18 cellular contexts compared by ENCODE assay signal in genomic region chr18:32420084-32420483, GRCh38. TPM values are rescaled to one million over a fixed set of nuclear protein-coding genes. Genes with fewer than 3 reads are reported as not detected.
"Had no signal": no experiment of that assay in that cellular context is flagged by ENCODE, and none has a peak within 500 bp of the region (broad histone marks: within the 10 kb centered on the region; RNA-seq: fewer than 3 reads in every experiment).

No MANE protein-coding gene starts in this region.

- H3K4me3 Mint-ChIP-seq: activated CD4-positive, alpha-beta memory T cell treated with anti-CD3 and anti-CD28 coated beads for 36 hours; activated CD8-positive, alpha-beta memory T cell treated with anti-CD3 and anti-CD28 coated beads, Interleukin-2, amount 10 ng/mL, durations not matched to agents 7 days and 5 days; endodermal cell; nephron had no signal

- H3K27me3 Mint-ChIP-seq: activated CD4-positive, alpha-beta memory T cell treated with anti-CD3 and anti-CD28 coated beads for 36 hours had no signal

- H3K4me1 ChIP-seq: upper lobe of right lung had no signal

- H3K36me3 Mint-ChIP-seq: activated CD4-positive, alpha-beta memory T cell treated with anti-CD3 and anti-CD28 coated beads for 36 hours; activated CD8-positive, alpha-beta memory T cell treated with anti-CD3 and anti-CD28 coated beads, Interleukin-2, amount 10 ng/mL, durations not matched to agents 7 days and 5 days had no signal

- H3K27ac ChIP-seq: cardiac muscle cell, thoracic aorta, upper lobe of right lung, WERI-Rb-1 had no signal

- ATAC-seq: activated CD8-positive, alpha-beta memory T cell treated with anti-CD3 and anti-CD28 coated beads, Interleukin-2, amount 10 ng/mL, durations not matched to agents 7 days and 5 days; upper lobe of right lung had no signal

- H3K9me3 Mint-ChIP-seq: activated CD4-positive, alpha-beta memory T cell treated with anti-CD3 and anti-CD28 coated beads for 36 hours; endodermal cell had no signal

- DNase-seq: activated CD4-positive, alpha-beta memory T cell treated with anti-CD3 and anti-CD28 coated beads for 36 hours; activated CD8-positive, alpha-beta memory T cell treated with anti-CD3 and anti-CD28 coated beads, Interleukin-2, amount 10 ng/mL, durations not matched to agents 7 days and 5 days; activated effector memory CD4-positive, alpha-beta T cell treated with Interleukin-2 at 50 U/mL for 16 hours; activated naive CD4-positive, alpha-beta T cell treated with anti-CD3 and anti-CD28 coated beads, Interleukin-2, amount 50 U/mL, for 16 hours; activated T-cell treated with anti-CD3 and anti-CD28 coated beads, Interleukin-2, amount 50 U/mL, for 1 hour; dorsolateral prefrontal cortex; endodermal cell; erythroblast; hippocampal formation; mesendoderm; stimulated activated CD4-positive, alpha-beta T cell treated with anti-CD3 and anti-CD28 coated beads, Interleukin-12 subunit alpha, Interleukin-12 subunit beta, amount 100 ng/mL, for 4 hours; stimulated activated CD4-positive, alpha-beta T cell treated with anti-CD3 and anti-CD28 coated beads, Interleukin-2, amount 100 ng/mL, for 24 hours; T1000; upper lobe of right lung; WERI-Rb-1 had no signal

- H3K4me1 Mint-ChIP-seq: activated CD8-positive, alpha-beta memory T cell treated with anti-CD3 and anti-CD28 coated beads, Interleukin-2, amount 10 ng/mL, durations not matched to agents 7 days and 5 days had no signal

- H3K9me3 ChIP-seq: thoracic aorta, upper lobe of right lung had no signal

- H3K4me3 ChIP-seq: cardiac muscle cell, dorsolateral prefrontal cortex, thoracic aorta, upper lobe of right lung had no signal

- H3K36me3 ChIP-seq: cardiac muscle cell, thoracic aorta, upper lobe of right lung, WERI-Rb-1 had no signal

- H3K27ac Mint-ChIP-seq: activated CD4-positive, alpha-beta memory T cell treated with anti-CD3 and anti-CD28 coated beads for 36 hours; activated CD8-positive, alpha-beta memory T cell treated with anti-CD3 and anti-CD28 coated beads, Interleukin-2, amount 10 ng/mL, durations not matched to agents 7 days and 5 days; endodermal cell; nephron had no signal

- H3K27me3 ChIP-seq: cardiac muscle cell, dorsolateral prefrontal cortex, upper lobe of right lung had no signal

RNA-seq across cellular contexts. Expression of gene GAREM1, which starts 50.6 kb away (rescaled TPM):
- total RNA-seq: activated CD8-positive, alpha-beta memory T cell treated with anti-CD3 and anti-CD28 coated beads, Interleukin-2, amount 10 ng/mL, durations not matched to agents 7 days and 5 days had no signal
